Comparison of ENCODE assay signal across 9 cellular contexts in the genomic region with DNA sequence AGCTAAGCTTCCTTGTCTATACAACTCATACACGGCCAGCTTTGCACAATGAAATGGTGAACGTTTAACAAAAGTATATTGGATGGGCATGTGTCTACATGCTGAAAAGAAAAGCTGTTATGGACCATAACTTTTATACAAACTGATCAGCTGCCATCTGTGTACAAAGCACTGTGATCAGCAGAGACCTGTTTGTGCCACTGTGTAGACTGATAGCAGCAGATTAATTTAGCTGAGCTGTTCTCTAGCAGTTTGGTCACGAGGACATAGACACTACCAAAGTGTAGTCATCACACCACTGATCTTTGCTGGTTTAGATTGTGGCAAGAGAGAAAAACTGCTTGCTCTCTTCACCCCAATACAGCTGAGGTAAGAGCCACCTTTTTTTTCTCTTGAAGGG.
DNase-seq lines count a peak whose midpoint lies in the region; TF ChIP-seq lines count a peak whose summit lies in the region.
"Had no signal": no experiment of that assay in that cellular context is flagged by ENCODE, and none has a peak within 500 bp of the region (broad histone marks: within the 10 kb centered on the region; RNA-seq: fewer than 3 reads in every experiment).

No MANE protein-coding gene starts in this region.

- H3K9ac ChIP-seq in SK-N-SH = peak overlapping the region; percentile 36; the same call in 1 of the 2 replicates

- H3K27me3 Mint-ChIP-seq in activated CD4-positive, alpha-beta T cell treated with anti-CD3 and anti-CD28 coated beads, Interleukin-2, amount 10 ng/mL, durations not matched to agents 7 days and 5 days = no peaks in the 10 kb centered on the region

- TF ChIP-seq EP300 in SK-N-SH (IDR thresholded peaks at IDR 0.05; ENCODE audit: borderline replicate concordance in 1 of 2, low read depth in 1 of 2, low read length in 1 of 2) = no peak

- peaks cover 72% of the 10 kb centered on the region for H3K79me2 ChIP-seq in SK-N-SH (ENCODE audit: insufficient read depth)

- H3K4me2 ChIP-seq in SK-N-SH = peak overlapping the region; percentile 62

- H3K4me3 Mint-ChIP-seq in activated CD4-positive, alpha-beta T cell treated with anti-CD3 and anti-CD28 coated beads, Interleukin-2, amount 10 ng/mL, durations not matched to agents 7 days and 5 days = no peak overlapping the region

- H3K9me2 ChIP-seq in SK-N-SH = no peaks in the 10 kb centered on the region

- H3K27ac Mint-ChIP-seq in activated CD4-positive, alpha-beta T cell treated with anti-CD3 and anti-CD28 coated beads, Interleukin-2, amount 10 ng/mL, durations not matched to agents 7 days and 5 days = no peak overlapping the region

- H3F3A ChIP-seq in SK-N-SH (replicated peaks; ENCODE audit: insufficient read depth) = peaks cover 6% of the 10 kb centered on the region

- H3K27ac ChIP-seq in SK-N-SH (ENCODE audit: low read depth in 2 of 2, low read length in 1 of 2) (peak overlapping the region; percentile 69 to 76), prostate gland (peak overlapping the region in 1 of 2 donors; percentile 4)

- DNase-seq in EL (peak; percentile 14), SK-N-SH (no peak), glomerular visceral epithelial cell (ENCODE audit: extremely low spot score) (peak; percentile 29), prostate gland (ENCODE audit: low spot score) (peak; percentile 9), GDM1 (lab: John Stamatoyannopoulos, UW) (no peak)
- no peak for DNase-seq in activated CD4-positive, alpha-beta T cell treated with anti-CD3 and anti-CD28 coated beads, Interleukin-2, amount 10 ng/mL, durations not matched to agents 7 days and 5 days
- no peak for DNase-seq in stimulated activated CD8-positive, alpha-beta memory T cell treated with anti-CD3 and anti-CD28 coated beads, Interleukin-4, amount 100 ng/mL, for 48 hours
- DNase-seq in stimulated activated CD4-positive, alpha-beta T cell treated with anti-CD3 and anti-CD28 coated beads, Interleukin-4, amount 100 ng/mL, for 4 hours = no peak
- DNase-seq: COR-L47 had no signal

- H3K4me1 ChIP-seq in SK-N-SH (ENCODE audit: control insufficient read depth in 1 of 2, insufficient read depth in 2 of 2, low read depth in 1 of 2, low read length in 1 of 2) (peaks cover 4 to 16% of the 10 kb centered on the region in 2 experiments; a peak in 3 of 4 replicates), prostate gland (replicated peaks) (no peaks in the 10 kb centered on the region)

- H3K9me3 ChIP-seq in SK-N-SH (no peaks in the 10 kb centered on the region), prostate gland (no peaks in the 10 kb centered on the region)

- peaks cover 2% of the 10 kb centered on the region for H3K4me1 Mint-ChIP-seq in activated CD4-positive, alpha-beta T cell treated with anti-CD3 and anti-CD28 coated beads, Interleukin-2, amount 10 ng/mL, durations not matched to agents 7 days and 5 days

- POLR2A ChIA-PET in SK-N-SH (lab: Yijun Ruan, JAX) = no interaction called here
- POLR2A ChIA-PET in activated CD4-positive, alpha-beta T cell treated with anti-CD3 and anti-CD28 coated beads, Interleukin-2, amount 10 ng/mL, durations not matched to agents 7 days and 5 days (lab: Charles Lee) = no interaction called here

- WGBS in SK-N-SH (ENCODE audit: low lambda C conversion rate) = 75% methylated on average over 3 of the region's 3 CpGs
- WGBS in prostate gland = 40% methylated on average over 3 of the region's 3 CpGs

- CTCF ChIA-PET in SK-N-SH (lab: Yijun Ruan, JAX) = interaction anchor here (0.9 to 1.9 kb wide), 6 partner anchors 9 to 25 kb away, joined by 3 to 10 read pairs (median 3); no protein-coding TSS in a partner anchor
- CTCF ChIA-PET in activated CD4-positive, alpha-beta T cell treated with anti-CD3 and anti-CD28 coated beads, Interleukin-2, amount 10 ng/mL, durations not matched to agents 7 days and 5 days (lab: Charles Lee) = no interaction called here

- H3K4me3 ChIP-seq in SK-N-SH (ENCODE audit: low read depth in 2 of 2, low read length in 1 of 2) (peak overlapping the region in 1 of 2 experiments; percentile 10; a peak in 2 of 4 replicates), prostate gland (no peak overlapping the region)

- TF ChIP-seq CTCF in SK-N-SH (IDR thresholded peaks at IDR 0.05) (no peak), prostate gland (IDR thresholded peaks at IDR 0.05) (no peak)

- peaks cover 3% of the 10 kb centered on the region for H3K9me3 Mint-ChIP-seq in activated CD4-positive, alpha-beta T cell treated with anti-CD3 and anti-CD28 coated beads, Interleukin-2, amount 10 ng/mL, durations not matched to agents 7 days and 5 days

- no peak for TF ChIP-seq POLR2A in prostate gland (IDR thresholded peaks at IDR 0.05)

- H3K27me3 ChIP-seq in SK-N-SH (ENCODE audit: insufficient read depth) (no peaks in the 10 kb centered on the region), prostate gland (replicated peaks; ENCODE audit: insufficient read depth) (no peaks in the 10 kb centered on the region)

- no peak for TF ChIP-seq RAD21 in SK-N-SH (IDR thresholded peaks at IDR 0.05; ENCODE audit: low read length)

- H3K36me3 Mint-ChIP-seq in activated CD4-positive, alpha-beta T cell treated with anti-CD3 and anti-CD28 coated beads, Interleukin-2, amount 10 ng/mL, durations not matched to agents 7 days and 5 days (ENCODE audit: low read depth) = no peaks in the 10 kb centered on the region

- H4K20me1 ChIP-seq in SK-N-SH (ENCODE audit: insufficient read depth) = peaks cover 2% of the 10 kb centered on the region; the same call in 1 of the 2 replicates

- intact Hi-C loops in prostate gland (cut with DNase I) = no loop called here

- H2AFZ ChIP-seq in SK-N-SH (ENCODE audit: low read depth) = no peak overlapping the region

- H3K36me3 ChIP-seq in SK-N-SH (replicated peaks in 1 of 2; ENCODE audit: control insufficient read depth in 1 of 2, insufficient read depth in 2 of 2, low read length in 1 of 2) = no peaks in the 10 kb centered on the region
- H3K36me3 ChIP-seq in prostate gland = no peaks in the 10 kb centered on the region

TF ChIP-seq in SK-N-SH, 30 proteins besides CTCF, POLR2A, EP300 and RAD21:
- TF ChIP-seq TCF12 (IDR thresholded peaks at IDR 0.05) (no peak), POLR2AphosphoS5 (IDR thresholded peaks at IDR 0.05; ENCODE audit: low read depth, low read length) (no peak), RCOR1 (IDR thresholded peaks at IDR 0.05; ENCODE audit: low read length) (no peak), FOXJ3 (CRISPR knock-in tag; IDR thresholded peaks at IDR 0.05) (no peak), FOXM1 (IDR thresholded peaks at IDR 0.05; ENCODE audit: low read depth) (no peak), EZH2phosphoT487 (IDR thresholded peaks at IDR 0.05; ENCODE audit: borderline replicate concordance, low read depth) (no peak), USF1 (IDR thresholded peaks at IDR 0.05; ENCODE audit: borderline replicate concordance, low read depth) (no peak), NRF1 (IDR thresholded peaks at IDR 0.05; ENCODE audit: low read depth, low read length) (no peak), TAF1 (IDR thresholded peaks at IDR 0.05; ENCODE audit: borderline replicate concordance, low read depth, low read length) (no peak)
- TF ChIP-seq, protein P1, sequence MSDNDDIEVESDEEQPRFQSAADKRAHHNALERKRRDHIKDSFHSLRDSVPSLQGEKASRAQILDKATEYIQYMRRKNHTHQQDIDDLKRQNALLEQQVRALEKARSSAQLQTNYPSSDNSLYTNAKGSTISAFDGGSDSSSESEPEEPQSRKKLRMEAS (IDR thresholded peaks at IDR 0.05; ENCODE audit: low read depth) = no peak

Comparison
In these comparisons a context has a peak if more than half of its experiments do, and no peak if none do; other contexts are left out.
1. DNase-seq: peak in EL (single experiment), glomerular visceral epithelial cell (single experiment) and prostate gland (single experiment); none in SK-N-SH (single experiment), activated CD4-positive, alpha-beta T cell treated with anti-CD3 and anti-CD28 coated beads, Interleukin-2, amount 10 ng/mL, durations not matched to agents 7 days and 5 days (single experiment), GDM1 (single experiment), stimulated activated CD8-positive, alpha-beta memory T cell treated with anti-CD3 and anti-CD28 coated beads, Interleukin-4, amount 100 ng/mL, for 48 hours (single experiment) and stimulated activated CD4-positive, alpha-beta T cell treated with anti-CD3 and anti-CD28 coated beads, Interleukin-4, amount 100 ng/mL, for 4 hours (0 of 2).